ENCODE assay signal across 19 cellular contexts in the genomic region with DNA sequence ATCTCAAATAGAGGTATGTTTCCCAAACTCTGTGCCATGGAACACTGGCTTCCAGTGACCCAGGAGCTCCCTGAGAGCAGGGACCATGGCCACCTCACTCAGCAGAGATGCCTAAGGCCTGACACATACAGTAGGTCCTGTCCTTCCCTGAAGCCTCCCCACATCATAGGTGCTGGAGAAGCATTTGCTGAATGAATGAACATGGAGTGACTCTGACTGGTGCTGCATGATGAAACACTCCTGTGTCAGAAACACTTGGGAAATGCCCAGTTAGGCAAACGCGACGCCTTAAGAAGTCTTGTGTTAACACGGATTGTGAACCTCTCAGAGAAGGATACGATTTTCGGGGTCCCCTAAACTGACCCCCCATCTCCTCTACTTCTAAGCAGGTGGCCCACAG. TPM values are rescaled to one million over a fixed set of nuclear protein-coding genes. Genes with fewer than 3 reads are reported as not detected.
DNase-seq lines count a peak whose midpoint lies in the region; ATAC-seq and TF ChIP-seq lines count a peak whose summit lies in the region.
"Had no signal": no experiment of that assay in that cellular context is flagged by ENCODE, and none has a peak within 500 bp of the region (broad histone marks: within the 10 kb centered on the region; RNA-seq: fewer than 3 reads in every experiment).

No MANE protein-coding gene starts in this region.

- no peak overlapping the region for H4K8ac ChIP-seq in trophoblast cell (ENCODE audit: low read depth, low read length)

- H3K27me3 ChIP-seq in RWPE2 (ENCODE audit: insufficient read depth, poor library complexity, severe bottlenecking) (no peaks in the 10 kb centered on the region), trophoblast cell (ENCODE audit: insufficient read depth, low read length) (no peaks in the 10 kb centered on the region), GM23338 (ENCODE audit: insufficient read depth) (no peaks in the 10 kb centered on the region), PC-9 (ENCODE audit: insufficient read depth, low read depth) (no peaks in the 10 kb centered on the region)
- H3K27me3 ChIP-seq: cardiac muscle cell, pancreas, testis had no signal

- no peak overlapping the region for H3K14ac ChIP-seq in trophoblast cell (ENCODE audit: low read length)

- no CpG with 5 or more reads among the region's 6 CpGs for WGBS in trophoblast cell (ENCODE audit: extremely low coverage, insufficient coverage, insufficient read length)

- H3K9ac ChIP-seq in trophoblast cell (ENCODE audit: low read length) = no peak overlapping the region

- no peak overlapping the region for H2BK12ac ChIP-seq in trophoblast cell (ENCODE audit: low read length)

- TF ChIP-seq CTCF in RWPE2 (IDR thresholded peaks at IDR 0.05; ENCODE audit: poor library complexity, severe bottlenecking) = no peak
- TF ChIP-seq CTCF in GM23338 (conservative IDR thresholded peaks at IDR 0.05; ENCODE audit: low read depth in 2 of 2) = no peak
- TF ChIP-seq CTCF in PC-9 (conservative IDR thresholded peaks at IDR 0.05) = no peak

- H3K27ac Mint-ChIP-seq in activated naive CD4-positive, alpha-beta T cell treated with anti-CD3 and anti-CD28 coated beads, Interleukin-2, amount 50 U/mL, for 24 hours = peak overlapping the region; percentile 77
- peak overlapping the region; percentile 96 to 98 for H3K27ac Mint-ChIP-seq in effector memory CD8-positive, alpha-beta T cell
- H3K27ac Mint-ChIP-seq in GM23338 = no peak overlapping the region; the same call in 1 of the 2 replicates

- H3K18ac ChIP-seq in trophoblast cell (ENCODE audit: low read length) = no peak overlapping the region

- H2AFZ ChIP-seq in trophoblast cell (ENCODE audit: insufficient read depth, low read length, poor library complexity) (no peak overlapping the region), GM23338 (no peak overlapping the region), PC-9 (no peak overlapping the region)

- H3K4ac ChIP-seq in trophoblast cell (ENCODE audit: low read depth, low read length) = no peak overlapping the region

- peaks cover 14% of the 10 kb centered on the region for H3K36me3 Mint-ChIP-seq in activated naive CD4-positive, alpha-beta T cell treated with anti-CD3 and anti-CD28 coated beads, Interleukin-2, amount 50 U/mL, for 24 hours
- peaks cover 84% of the 10 kb centered on the region for H3K36me3 Mint-ChIP-seq in effector memory CD8-positive, alpha-beta T cell (ENCODE audit: insufficient read depth)
- H3K36me3 Mint-ChIP-seq in GM23338 (ENCODE audit: low read depth) = no peaks in the 10 kb centered on the region; the same call in 2 of the 3 replicates

- BruUV-seq in PC-9 (replicated peaks; lab: Mats Ljungman, UMichigan) = no TSS peak

- H3K4me1 ChIP-seq in RWPE2 (ENCODE audit: insufficient read depth, poor library complexity, severe bottlenecking) (no peaks in the 10 kb centered on the region), trophoblast cell (ENCODE audit: control insufficient read depth in 1 of 2, insufficient read depth in 2 of 2, low read length in 2 of 2) (peaks cover 0 to 4% of the 10 kb centered on the region in 2 experiments), GM23338 (ENCODE audit: insufficient read depth) (no peaks in the 10 kb centered on the region), PC-9 (replicated peaks; ENCODE audit: insufficient read depth) (no peaks in the 10 kb centered on the region)
- H3K4me1 ChIP-seq: pancreas, testis had no signal

- no peaks in the 10 kb centered on the region for H3K9me3 ChIP-seq in RWPE2 (ENCODE audit: severe bottlenecking)
- H3K9me3 ChIP-seq in trophoblast cell (ENCODE audit: insufficient read depth, low read depth, low read length) = peaks cover 2% of the 10 kb centered on the region
- no peaks in the 10 kb centered on the region for H3K9me3 ChIP-seq in PC-9 (ENCODE audit: insufficient read depth, low read depth)
- H3K9me3 ChIP-seq: pancreas, testis had no signal

- POLR2A ChIA-PET in PC-9 (lab: Charles Lee; ENCODE audit: unreplicated experiment) = no interaction called here

- no peaks in the 10 kb centered on the region for H3K9me2 ChIP-seq in GM23338 (ENCODE audit: insufficient read depth)
- H3K9me2 ChIP-seq in PC-9 (ENCODE audit: insufficient read depth) = no peaks in the 10 kb centered on the region

- H4K12ac ChIP-seq in trophoblast cell (ENCODE audit: low read depth, low read length) = no peak overlapping the region

- no peaks in the 10 kb centered on the region for H3K79me1 ChIP-seq in trophoblast cell (ENCODE audit: low read length)

- H4K20me1 ChIP-seq in GM23338 (replicated peaks; ENCODE audit: insufficient read depth) (no peaks in the 10 kb centered on the region), PC-9 (ENCODE audit: insufficient read depth) (no peaks in the 10 kb centered on the region)

- no peaks in the 10 kb centered on the region for H3K27me3 Mint-ChIP-seq in activated naive CD4-positive, alpha-beta T cell treated with anti-CD3 and anti-CD28 coated beads, Interleukin-2, amount 50 U/mL, for 24 hours
- no peaks in the 10 kb centered on the region for H3K27me3 Mint-ChIP-seq in effector memory CD8-positive, alpha-beta T cell
- peaks cover 8% of the 10 kb centered on the region for H3K27me3 Mint-ChIP-seq in GM23338 (ENCODE audit: insufficient read depth, low read depth, poor library complexity)

- no peak overlapping the region for H3K4me2 ChIP-seq in trophoblast cell (ENCODE audit: low read length)
- no peak overlapping the region for H3K4me2 ChIP-seq in GM23338
- no peak overlapping the region for H3K4me2 ChIP-seq in PC-9

- no peak overlapping the region for H2AK5ac ChIP-seq in trophoblast cell (ENCODE audit: low read length)

- H3K4me3 Mint-ChIP-seq in activated naive CD4-positive, alpha-beta T cell treated with anti-CD3 and anti-CD28 coated beads, Interleukin-2, amount 50 U/mL, for 24 hours = no peak overlapping the region
- no peak overlapping the region for H3K4me3 Mint-ChIP-seq in effector memory CD8-positive, alpha-beta T cell
- H3K4me3 Mint-ChIP-seq in GM23338 = no peak overlapping the region

- H3K79me2 ChIP-seq in trophoblast cell (ENCODE audit: control insufficient read depth, insufficient read depth, low read length, poor library complexity) (no peaks in the 10 kb centered on the region), GM23338 (replicated peaks; ENCODE audit: insufficient read depth) (no peaks in the 10 kb centered on the region), PC-9 (ENCODE audit: low read depth) (no peaks in the 10 kb centered on the region)

- H3K9me3 Mint-ChIP-seq in activated naive CD4-positive, alpha-beta T cell treated with anti-CD3 and anti-CD28 coated beads, Interleukin-2, amount 50 U/mL, for 24 hours = no peaks in the 10 kb centered on the region
- H3K9me3 Mint-ChIP-seq in effector memory CD8-positive, alpha-beta T cell = no peaks in the 10 kb centered on the region
- H3K9me3 Mint-ChIP-seq in GM23338 = no peaks in the 10 kb centered on the region

- CTCF ChIA-PET in PC-9 (lab: Charles Lee) = no interaction called here

- no peak overlapping the region for H2BK5ac ChIP-seq in trophoblast cell (ENCODE audit: low read depth, low read length, poor library complexity)

- no peak overlapping the region for H3K23ac ChIP-seq in trophoblast cell (ENCODE audit: low read length)

- H3F3A ChIP-seq in GM23338 (replicated peaks; ENCODE audit: low read depth) (no peaks in the 10 kb centered on the region), PC-9 (ENCODE audit: insufficient read depth, low read depth) (no peaks in the 10 kb centered on the region)

- no peak overlapping the region for H4K91ac ChIP-seq in trophoblast cell (ENCODE audit: low read depth, low read length)

- H3K4me1 Mint-ChIP-seq in activated naive CD4-positive, alpha-beta T cell treated with anti-CD3 and anti-CD28 coated beads, Interleukin-2, amount 50 U/mL, for 24 hours = peaks cover 50% of the 10 kb centered on the region
- peaks cover 45 to 54% of the 10 kb centered on the region in 2 donors for H3K4me1 Mint-ChIP-seq in effector memory CD8-positive, alpha-beta T cell (ENCODE audit: low read depth in 2 of 2)
- peaks cover 3% of the 10 kb centered on the region; the same call in 2 of the 3 replicates for H3K4me1 Mint-ChIP-seq in GM23338

- intact Hi-C loops in PC-9 (cut with micrococcal nuclease; ENCODE audit: unreplicated experiment) = no loop called here

- no peak for DNase-seq in activated naive CD4-positive, alpha-beta T cell treated with Interleukin-2 at 50 U/mL for 16 hours
- no peak for DNase-seq in RWPE2 (ENCODE audit: low spot score)
- no peak for DNase-seq in effector memory CD8-positive, alpha-beta T cell
- DNase-seq in trophoblast cell = peak; percentile 25 to 55
- DNase-seq in GM23338 (ENCODE audit: low spot score) = no peak
- DNase-seq in PC-9 = no peak
- no peak for DNase-seq in GDM1 (lab: John Stamatoyannopoulos, UW)
- DNase-seq: activated gamma-delta T cell treated with Interleukin-2 at 50 U/mL for 16 hours; hippocampal formation; left colon; NCI-H2107; NCI-H69; pancreas; stimulated activated CD4-positive, alpha-beta T cell treated with anti-CD3 and anti-CD28 coated beads, Interleukin-4, amount 100 ng/mL, for 4 hours; testis had no signal

- H3K27ac ChIP-seq in RWPE2 (ENCODE audit: poor library complexity, severe bottlenecking) = no peak overlapping the region
- no peak overlapping the region for H3K27ac ChIP-seq in trophoblast cell (ENCODE audit: low read depth, low read length)
- H3K27ac ChIP-seq in GM23338 (ENCODE audit: low read depth) = no peak overlapping the region
- H3K27ac ChIP-seq in PC-9 = no peak overlapping the region
- H3K27ac ChIP-seq: cardiac muscle cell, pancreas, testis had no signal

- H2BK120ac ChIP-seq in trophoblast cell (ENCODE audit: insufficient read depth, low read length, poor library complexity) = no peak overlapping the region

- H3K36me3 ChIP-seq in RWPE2 (ENCODE audit: low read depth) (no peaks in the 10 kb centered on the region), trophoblast cell (ENCODE audit: control insufficient read depth in 1 of 2, insufficient read depth in 2 of 2, low read length in 2 of 2) (no peaks in the 10 kb centered on the region), GM23338 (ENCODE audit: insufficient read depth) (no peaks in the 10 kb centered on the region), PC-9 (ENCODE audit: low read depth) (no peaks in the 10 kb centered on the region)
- H3K36me3 ChIP-seq: cardiac muscle cell, pancreas had no signal

- H3K4me3 ChIP-seq in RWPE2 (ENCODE audit: severe bottlenecking) = no peak overlapping the region
- no peak overlapping the region for H3K4me3 ChIP-seq in trophoblast cell (ENCODE audit: low read depth, low read length)
- H3K4me3 ChIP-seq in GM23338 = no peak overlapping the region
- no peak overlapping the region for H3K4me3 ChIP-seq in PC-9
- H3K4me3 ChIP-seq: cardiac muscle cell, pancreas, testis had no signal

- ATAC-seq in RWPE2 (ENCODE audit: low read depth) (peak; percentile 29; the same call in 1 of the 3 replicates), GM23338 (no peak)
- ATAC-seq in effector memory CD8-positive, alpha-beta T cell (replicated peaks) = no peak
- ATAC-seq: left colon, Panc1 had no signal

RNA-seq across cellular contexts. Expression of gene SLA2, which starts 14.3 kb away (rescaled TPM):
- 0.03 TPM in 2 replicates for polyA plus RNA-seq in trophoblast cell (2013)
- 0.62 TPM in 1 of 2 replicates, not detected in the other for total RNA-seq in GM23338 (2014; rRNA removed; shearing (Covaris generic))
- 0.18 TPM in 1 of 2 replicates, not detected in the other for polyA plus RNA-seq in GM23338 (2016; fragmentation: Nextera tagmentation; extraction: Ambion mirVana)
- not detected in 2 replicates for total RNA-seq in PC-9 (2021)
- total RNA-seq: skeletal muscle tissue had no signal
- polyA plus RNA-seq: cardiac muscle cell had no signal

RNA-seq across cellular contexts. Expression of gene RAB5IF, which starts 26.1 kb away (rescaled TPM):
- 126 and 142 TPM in 2 replicates for polyA plus RNA-seq in trophoblast cell (2013)
- 126 and 138 TPM in 2 replicates for total RNA-seq in GM23338 (2014; rRNA removed; shearing (Covaris generic))
- 119 and 123 TPM in 2 replicates for polyA plus RNA-seq in GM23338 (2016; fragmentation: Nextera tagmentation; extraction: Ambion mirVana)
- total RNA-seq in PC-9 (2021) = 220 and 303 TPM in 2 replicates

RNA-seq across cellular contexts. Expression of gene TGIF2, which starts 58.3 kb away (rescaled TPM):
- polyA plus RNA-seq in trophoblast cell (2013) = 23.0 and 25.3 TPM in 2 replicates
- 59.8 and 63.2 TPM in 2 replicates for total RNA-seq in GM23338 (2014; rRNA removed; shearing (Covaris generic))
- polyA plus RNA-seq in GM23338 (2016; fragmentation: Nextera tagmentation; extraction: Ambion mirVana) = 44.8 and 47.6 TPM in 2 replicates
- 15.7 and 18.3 TPM in 2 replicates for total RNA-seq in PC-9 (2021)

Comparison
In these comparisons a context has a peak if more than half of its experiments do, and no peak if none do; other contexts are left out.
1. DNase-seq: peak in trophoblast cell (2 of 2); none in activated naive CD4-positive, alpha-beta T cell treated with Interleukin-2 at 50 U/mL for 16 hours (single experiment), RWPE2 (single experiment), effector memory CD8-positive, alpha-beta T cell (0 of 3), GM23338 (single experiment), PC-9 (0 of 2) and GDM1 (single experiment).